ENCODE assay signal across 26 cellular contexts in genomic region chr10:88911121-88911520, GRCh38. TPM values are rescaled to one million over a fixed set of nuclear protein-coding genes. Genes with fewer than 3 reads are reported as not detected.
"Had no signal": no experiment of that assay in that cellular context is flagged by ENCODE, and none has a peak within 500 bp of the region (broad histone marks: within the 10 kb centered on the region; RNA-seq: fewer than 3 reads in every experiment).

No MANE protein-coding gene starts in this region.

- H3K4me3 Mint-ChIP-seq: activated CD4-positive, alpha-beta memory T cell treated with anti-CD3 and anti-CD28 coated beads, Interleukin-2, amount 10 ng/mL, durations not matched to agents 7 days and 5 days; activated CD4-positive, alpha-beta T cell treated with anti-CD3 and anti-CD28 coated beads, Interleukin-2, amount 10 ng/mL, durations not matched to agents 7 days and 5 days; brain; central memory CD8-positive, alpha-beta T cell; dendritic cell treated with granulocyte-macrophage colony-stimulating factor and Interleukin-4, amounts not matched to agents 40 ng/mL and 50 ng/mL, for 4 days; T-cell had no signal

- H3K27me3 Mint-ChIP-seq: activated CD4-positive, alpha-beta memory T cell treated with anti-CD3 and anti-CD28 coated beads, Interleukin-2, amount 10 ng/mL, durations not matched to agents 7 days and 5 days; activated CD4-positive, alpha-beta T cell treated with anti-CD3 and anti-CD28 coated beads, Interleukin-2, amount 10 ng/mL, durations not matched to agents 7 days and 5 days; brain; central memory CD8-positive, alpha-beta T cell; dendritic cell treated with granulocyte-macrophage colony-stimulating factor and Interleukin-4, amounts not matched to agents 40 ng/mL and 50 ng/mL, for 4 days; T-cell had no signal

- H3K9me3 Mint-ChIP-seq: activated CD4-positive, alpha-beta memory T cell treated with anti-CD3 and anti-CD28 coated beads, Interleukin-2, amount 10 ng/mL, durations not matched to agents 7 days and 5 days; activated CD4-positive, alpha-beta T cell treated with anti-CD3 and anti-CD28 coated beads, Interleukin-2, amount 10 ng/mL, durations not matched to agents 7 days and 5 days; activated T-helper 2 cell treated with anti-CD3 and anti-CD28 coated beads, Interferon-gamma antibody, Interleukin-2, Interleukin-4, amounts not matched to agents 10 μg/mL and 5 μg/mL and 100 μg/mL, durations not matched to agents 14 hours and 24 hours and 36 hours; central memory CD8-positive, alpha-beta T cell; dendritic cell treated with granulocyte-macrophage colony-stimulating factor and Interleukin-4, amounts not matched to agents 40 ng/mL and 50 ng/mL, for 4 days; T-cell had no signal

- FAIRE-seq: astrocyte, colon had no signal

- H3K4me1 Mint-ChIP-seq: activated CD4-positive, alpha-beta memory T cell treated with anti-CD3 and anti-CD28 coated beads, Interleukin-2, amount 10 ng/mL, durations not matched to agents 7 days and 5 days had no signal

- H3K27ac Mint-ChIP-seq: activated CD4-positive, alpha-beta memory T cell treated with anti-CD3 and anti-CD28 coated beads, Interleukin-2, amount 10 ng/mL, durations not matched to agents 7 days and 5 days; dendritic cell treated with granulocyte-macrophage colony-stimulating factor and Interleukin-4, amounts not matched to agents 40 ng/mL and 50 ng/mL, for 4 days; T-cell had no signal

- DNase-seq: activated CD4-positive, alpha-beta memory T cell treated with anti-CD3 and anti-CD28 coated beads, Interleukin-2, amount 10 ng/mL, durations not matched to agents 7 days and 5 days; activated CD4-positive, alpha-beta T cell treated with anti-CD3 and anti-CD28 coated beads for 1 hour; activated CD4-positive, alpha-beta T cell treated with anti-CD3 and anti-CD28 coated beads, Interleukin-2, amount 10 ng/mL, durations not matched to agents 7 days and 5 days; activated naive CD4-positive, alpha-beta T cell treated with anti-CD3 and anti-CD28 coated beads, Interleukin-2, amount 50 U/mL, for 16 hours; activated T-cell treated with anti-CD3 and anti-CD28 coated beads for 4 hours; activated T-cell treated with anti-CD3 and anti-CD28 coated beads, Interleukin-2, amount 50 U/mL, for 48 hours; amniotic stem cell; NCI-H1092; NCI-H1417; NCI-H1930; NCI-H2171; NCI-H2227 treated with DMSO at 0.1 percent for 48 hours; NCI-H446 treated with DMSO at 0.1 percent for 48 hours; NCI-H524 treated with DMSO at 0.1 percent for 48 hours; NCI-H748 treated with DMSO at 0.1 percent for 48 hours; SIG-M5; T-cell had no signal

- ATAC-seq: T-cell had no signal

RNA-seq across cellular contexts. Expression of gene ANKRD22, which starts 59.5 kb away (rescaled TPM):
- total RNA-seq: activated T-helper 2 cell treated with anti-CD3 and anti-CD28 coated beads, Interferon-gamma antibody, Interleukin-2, Interleukin-4, amounts not matched to agents 10 μg/mL and 5 μg/mL and 100 μg/mL, durations not matched to agents 14 hours and 24 hours and 36 hours; astrocyte; OCI-LY7; RPMI7951; T-cell; T-helper 2 cell treated with Interferon-gamma antibody and Interleukin-4, amounts not matched to agents 100 ng/mL and 5 ng/mL, for 36 hours had no signal
